Comparison of ENCODE assay signal across 29 cellular contexts in the genomic region with DNA sequence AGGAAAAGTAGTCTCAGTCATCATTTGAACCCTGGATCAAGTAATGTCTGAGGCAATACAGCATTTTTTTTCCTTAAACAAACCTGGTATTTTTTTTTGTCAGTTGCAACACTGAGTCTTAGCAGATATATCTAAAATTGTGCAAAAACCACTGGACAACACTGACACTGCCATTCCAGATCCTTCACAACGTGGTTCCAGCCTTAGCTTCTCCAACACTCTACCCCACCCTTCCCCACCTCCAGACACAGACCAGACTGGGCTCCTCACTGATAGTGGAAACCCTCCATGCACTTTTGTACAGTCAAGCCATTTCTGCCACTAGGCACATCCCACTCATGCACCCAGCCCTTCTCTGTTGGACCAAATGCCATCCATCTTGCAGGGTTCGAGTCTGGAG.
"Had no signal": no experiment of that assay in that cellular context is flagged by ENCODE, and none has a peak within 500 bp of the region (broad histone marks: within the 10 kb centered on the region; RNA-seq: fewer than 3 reads in every experiment).

No MANE protein-coding gene starts in this region.

- H3K4me3 ChIP-seq: SJSA1 had no signal

- H3K9ac ChIP-seq: KMS-11, SK-N-SH had no signal

- H3K4me2 ChIP-seq: KMS-11, SK-N-SH had no signal

- DNase-seq: activated CD4-positive, alpha-beta T cell treated with anti-CD3 and anti-CD28 coated beads for 36 hours; activated CD4-positive, alpha-beta T cell treated with anti-CD3 and anti-CD28 coated beads, Interleukin-2, amount 10 ng/mL, durations not matched to agents 7 days and 5 days; activated CD4-positive, alpha-beta T cell treated with anti-CD3 and anti-CD28 coated beads, Interleukin-2, amount 50 U/mL, for 48 hours; activated CD8-positive, alpha-beta T cell treated with anti-CD3 and anti-CD28 coated beads, Interleukin-2, amount 10 ng/mL, durations not matched to agents 7 days and 5 days; activated gamma-delta T cell treated with Interleukin-2 at 50 U/mL for 16 hours; activated naive CD4-positive, alpha-beta T cell treated with anti-CD3 and anti-CD28 coated beads for 36 hours; activated naive CD8-positive, alpha-beta T cell treated with anti-CD3 and anti-CD28 coated beads, Interleukin-2, amount 50 U/mL, for 24 hours; activated T-cell treated with anti-CD3 and anti-CD28 coated beads, Interleukin-2, amount 50 U/mL, for 24 hours; amniotic stem cell; MM.1S; MV-4-11; NCI-H1436 treated with DMSO at 0.1 percent for 48 hours; NCI-H1694 treated with DMSO at 0.1 percent for 48 hours; NCI-H2029; NCI-H748 treated with DMSO at 0.1 percent for 48 hours; NK-92 treated with Interleukin-12 subunit alpha and Interleukin-12 subunit beta, amount 100 ng/mL, for 24 hours; OCI-M1; SHP77 treated with DMSO at 0.1 percent for 48 hours had no signal

- H3K27ac ChIP-seq: KMS-11, SJSA1 had no signal

- H3K27ac Mint-ChIP-seq: activated CD4-positive, alpha-beta T cell treated with anti-CD3 and anti-CD28 coated beads for 36 hours; activated CD4-positive, alpha-beta T cell treated with anti-CD3 and anti-CD28 coated beads, Interleukin-2, amount 10 ng/mL, durations not matched to agents 7 days and 5 days; activated CD8-positive, alpha-beta T cell treated with anti-CD3 and anti-CD28 coated beads, Interleukin-2, amount 10 ng/mL, durations not matched to agents 7 days and 5 days; activated naive CD4-positive, alpha-beta T cell treated with anti-CD3 and anti-CD28 coated beads for 36 hours; activated naive CD4-positive, alpha-beta T cell treated with anti-CD3 and anti-CD28 coated beads, Interleukin-2, amount 50 U/mL, for 72 hours; activated naive CD8-positive, alpha-beta T cell treated with anti-CD3 and anti-CD28 coated beads, Interleukin-2, amount 50 U/mL, for 24 hours; activated T-cell treated with anti-CD3 and anti-CD28 coated beads, Interleukin-2, amount 50 U/mL, for 24 hours; activated T-helper 2 cell treated with anti-CD3 and anti-CD28 coated beads, Interferon-gamma antibody, Interleukin-2, Interleukin-4, amounts not matched to agents 10 μg/mL and 5 μg/mL and 100 μg/mL, durations not matched to agents 14 hours and 24 hours and 36 hours; brain; T-helper 1 cell treated with Interleukin-12 subunit alpha and Interleukin-12 subunit beta and Interleukin-4 antibody, amounts not matched to agents 30 μg/mL and 1 μg/mL, for 36 hours; T-helper 2 cell treated with Interferon-gamma antibody and Interleukin-4, amounts not matched to agents 5 μg/mL and 100 μg/mL, for 36 hours had no signal

- H3K4me1 ChIP-seq: SJSA1 had no signal

- FAIRE-seq: TTC549 had no signal

- H3K36me3 Mint-ChIP-seq: activated naive CD4-positive, alpha-beta T cell treated with anti-CD3 and anti-CD28 coated beads, Interleukin-2, amount 50 U/mL, for 72 hours; brain had no signal

- H3K9me3 Mint-ChIP-seq: activated CD4-positive, alpha-beta T cell treated with anti-CD3 and anti-CD28 coated beads, Interleukin-2, amount 10 ng/mL, durations not matched to agents 7 days and 5 days; activated naive CD4-positive, alpha-beta T cell treated with anti-CD3 and anti-CD28 coated beads for 36 hours; activated naive CD4-positive, alpha-beta T cell treated with anti-CD3 and anti-CD28 coated beads, Interleukin-2, amount 50 U/mL, for 72 hours; activated naive CD8-positive, alpha-beta T cell treated with anti-CD3 and anti-CD28 coated beads, Interleukin-2, amount 50 U/mL, for 24 hours; activated T-cell treated with anti-CD3 and anti-CD28 coated beads, Interleukin-2, amount 50 U/mL, for 24 hours; activated T-helper 2 cell treated with anti-CD3 and anti-CD28 coated beads, Interferon-gamma antibody, Interleukin-2, Interleukin-4, amounts not matched to agents 10 μg/mL and 5 μg/mL and 100 μg/mL, durations not matched to agents 14 hours and 24 hours and 36 hours; central memory CD8-positive, alpha-beta T cell; T-helper 1 cell treated with Interleukin-12 subunit alpha and Interleukin-12 subunit beta and Interleukin-4 antibody, amounts not matched to agents 30 μg/mL and 1 μg/mL, for 36 hours; T-helper 2 cell treated with Interferon-gamma antibody and Interleukin-4, amounts not matched to agents 5 μg/mL and 100 μg/mL, for 36 hours had no signal

- H3K36me3 ChIP-seq: SJSA1 had no signal

- H3K4me1 Mint-ChIP-seq: central memory CD8-positive, alpha-beta T cell had no signal

- H3K4me3 Mint-ChIP-seq: activated CD4-positive, alpha-beta T cell treated with anti-CD3 and anti-CD28 coated beads for 36 hours; activated CD4-positive, alpha-beta T cell treated with anti-CD3 and anti-CD28 coated beads, Interleukin-2, amount 10 ng/mL, durations not matched to agents 7 days and 5 days; activated CD8-positive, alpha-beta T cell treated with anti-CD3 and anti-CD28 coated beads, Interleukin-2, amount 10 ng/mL, durations not matched to agents 7 days and 5 days; activated naive CD4-positive, alpha-beta T cell treated with anti-CD3 and anti-CD28 coated beads for 36 hours; activated naive CD8-positive, alpha-beta T cell treated with anti-CD3 and anti-CD28 coated beads, Interleukin-2, amount 50 U/mL, for 24 hours; activated T-cell treated with anti-CD3 and anti-CD28 coated beads, Interleukin-2, amount 50 U/mL, for 24 hours; brain; central memory CD8-positive, alpha-beta T cell; T-helper 1 cell treated with Interleukin-12 subunit alpha and Interleukin-12 subunit beta and Interleukin-4 antibody, amounts not matched to agents 30 μg/mL and 1 μg/mL, for 36 hours; T-helper 2 cell treated with Interferon-gamma antibody and Interleukin-4, amounts not matched to agents 5 μg/mL and 100 μg/mL, for 36 hours had no signal

- H3K27me3 ChIP-seq: SJSA1 had no signal

- ATAC-seq: activated CD4-positive, alpha-beta T cell treated with anti-CD3 and anti-CD28 coated beads for 36 hours; activated CD4-positive, CD25-positive, alpha-beta regulatory T cell treated with anti-CD3 and anti-CD28 coated beads, Interleukin-2, amount 50 U/mL, for 24 hours; activated CD8-positive, alpha-beta T cell treated with anti-CD3 and anti-CD28 coated beads, Interleukin-2, amount 10 ng/mL, durations not matched to agents 7 days and 5 days; activated naive CD4-positive, alpha-beta T cell treated with anti-CD3 and anti-CD28 coated beads, Interleukin-2, amount 50 U/mL, for 72 hours; activated naive CD8-positive, alpha-beta T cell treated with anti-CD3 and anti-CD28 coated beads, Interleukin-2, amount 50 U/mL, for 24 hours had no signal

- H3K9me3 ChIP-seq: SJSA1, SK-N-SH had no signal
